In the genomic region with DNA sequence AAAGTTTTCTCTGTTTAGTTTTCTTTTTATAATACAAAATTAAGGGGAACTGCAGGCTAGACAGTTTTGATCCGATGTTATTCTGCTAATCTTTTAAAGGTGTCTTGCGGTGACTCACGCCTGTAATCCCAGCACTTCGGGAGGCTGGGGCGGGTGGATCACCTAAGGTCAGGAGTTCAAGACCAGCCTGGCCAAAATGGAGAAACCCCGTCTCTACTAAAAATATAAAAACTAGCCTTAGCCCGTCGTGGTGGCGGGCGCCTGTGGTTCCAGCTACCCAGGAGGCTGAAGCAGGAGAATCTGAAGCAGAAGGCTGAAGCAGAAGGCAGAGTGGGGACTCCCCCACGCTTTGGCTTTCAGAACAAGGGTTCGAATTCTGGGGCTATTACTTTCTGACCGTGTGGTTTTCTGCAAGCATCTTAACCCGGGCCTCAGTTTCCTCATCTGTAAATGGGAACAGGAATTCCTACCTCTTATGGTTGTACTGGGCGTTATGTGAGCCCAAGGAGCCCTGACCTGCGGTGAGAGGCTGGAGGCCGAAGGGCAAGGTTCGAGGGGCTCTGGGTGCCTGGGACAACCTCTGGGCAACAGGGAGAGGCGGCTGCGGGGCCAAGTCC, we compare ENCODE assay signal across 8 cellular contexts. TPM values are rescaled to one million over a fixed set of nuclear protein-coding genes. Genes with fewer than 3 reads are reported as not detected.
A peak's percentile ranks its signal among the peaks of the same experiment; 100 is the strongest.
DNase-seq lines count a peak whose midpoint lies in the region; ATAC-seq and TF ChIP-seq lines count a peak whose summit lies in the region.

No MANE protein-coding gene starts in this region.

- WGBS in urinary bladder = 57% methylated on average over 20 of the region's 20 CpGs

- peaks cover 24% of the 10 kb centered on the region for H3K4me1 Mint-ChIP-seq in activated naive CD4-positive, alpha-beta T cell treated with anti-CD3 and anti-CD28 coated beads, Interleukin-2, amount 50 U/mL, for 24 hours
- H3K4me1 Mint-ChIP-seq in brain (peaks cover 30% of the 10 kb centered on the region), memory B cell (peaks cover 12% of the 10 kb centered on the region)

- no peak for ATAC-seq in memory B cell (ENCODE audit: low read depth)

- TF ChIP-seq CTCF in brain (conservative IDR thresholded peaks at IDR 0.05) = no peak

- H3K4me3 ChIP-seq in urinary bladder (ENCODE audit: low read depth, low read length) = peak overlapping the region; percentile 68

- no peaks in the 10 kb centered on the region for H3K36me3 ChIP-seq in urinary bladder (ENCODE audit: insufficient read depth)

- H3K27ac Mint-ChIP-seq in activated naive CD4-positive, alpha-beta T cell treated with anti-CD3 and anti-CD28 coated beads, Interleukin-2, amount 50 U/mL, for 24 hours = peak overlapping the region; percentile 98
- peak overlapping the region; percentile 89 to 100 (median 99) for H3K27ac Mint-ChIP-seq in brain
- H3K27ac Mint-ChIP-seq in memory B cell = peak overlapping the region; percentile 86

- no peak for DNase-seq in activated naive CD4-positive, alpha-beta T cell treated with Interleukin-2 at 50 U/mL for 16 hours
- DNase-seq in memory B cell (ENCODE audit: low spot score in 2 of 2) (no peak), cerebellum (ENCODE audit: low spot score) (no peak), NCI-H526 treated with DMSO at 0.1 percent for 48 hours (lab: John Stamatoyannopoulos, UW) (no peak), HT-29 (ENCODE audit: low spot score) (no peak)

- peaks cover 11% of the 10 kb centered on the region for H3K9me3 Mint-ChIP-seq in activated naive CD4-positive, alpha-beta T cell treated with anti-CD3 and anti-CD28 coated beads, Interleukin-2, amount 50 U/mL, for 24 hours
- peaks cover 0 to 8% (median 6%) of the 10 kb centered on the region in 5 experiments for H3K9me3 Mint-ChIP-seq in brain
- H3K9me3 Mint-ChIP-seq in memory B cell = peaks cover 6% of the 10 kb centered on the region

- peaks cover 2% of the 10 kb centered on the region for H3K36me3 Mint-ChIP-seq in activated naive CD4-positive, alpha-beta T cell treated with anti-CD3 and anti-CD28 coated beads, Interleukin-2, amount 50 U/mL, for 24 hours
- H3K36me3 Mint-ChIP-seq in brain = no peaks in the 10 kb centered on the region
- peaks cover 3% of the 10 kb centered on the region for H3K36me3 Mint-ChIP-seq in memory B cell

- H3K4me3 Mint-ChIP-seq in activated naive CD4-positive, alpha-beta T cell treated with anti-CD3 and anti-CD28 coated beads, Interleukin-2, amount 50 U/mL, for 24 hours = peak overlapping the region; percentile 96
- H3K4me3 Mint-ChIP-seq in brain (peak overlapping the region; percentile 94 to 99 (median 96)), memory B cell (peak overlapping the region; percentile 92)

- H3K4me1 ChIP-seq in urinary bladder (ENCODE audit: insufficient read depth) = no peaks in the 10 kb centered on the region

- peak overlapping the region; percentile 86 for H3K27ac ChIP-seq in urinary bladder (ENCODE audit: low read depth)

- no peaks in the 10 kb centered on the region for H3K27me3 Mint-ChIP-seq in activated naive CD4-positive, alpha-beta T cell treated with anti-CD3 and anti-CD28 coated beads, Interleukin-2, amount 50 U/mL, for 24 hours
- H3K27me3 Mint-ChIP-seq in brain (peaks cover 10% of the 10 kb centered on the region), memory B cell (no peaks in the 10 kb centered on the region)

RNA-seq across cellular contexts. Expression of a gene that starts 1.2 kb away (rescaled TPM):
- polyA plus RNA-seq in brain (ENCODE audit: insufficient read depth, low read depth, low replicate concordance) = 66.4 TPM
- 11.9 TPM for total RNA-seq in urinary bladder
- polyA plus RNA-seq in urinary bladder = 15.0 TPM
- total RNA-seq in cerebellum = 24.6 TPM
- total RNA-seq in HT-29 (2014; rRNA removed; shearing (Covaris generic)) = 80.2 and 92.7 TPM in 2 replicates

RNA-seq across cellular contexts. Expression of a gene that starts 39.8 kb away (rescaled TPM):
- polyA plus RNA-seq in brain (ENCODE audit: insufficient read depth, low read depth, low replicate concordance) = 2.4 TPM
- not detected for total RNA-seq in urinary bladder
- not detected for polyA plus RNA-seq in urinary bladder
- 1.00 TPM for total RNA-seq in cerebellum
- total RNA-seq in HT-29 (2014; rRNA removed; shearing (Covaris generic)) = not detected in 2 replicates
